Comparison of ENCODE assay signal across 5 cellular contexts in the genomic region with DNA sequence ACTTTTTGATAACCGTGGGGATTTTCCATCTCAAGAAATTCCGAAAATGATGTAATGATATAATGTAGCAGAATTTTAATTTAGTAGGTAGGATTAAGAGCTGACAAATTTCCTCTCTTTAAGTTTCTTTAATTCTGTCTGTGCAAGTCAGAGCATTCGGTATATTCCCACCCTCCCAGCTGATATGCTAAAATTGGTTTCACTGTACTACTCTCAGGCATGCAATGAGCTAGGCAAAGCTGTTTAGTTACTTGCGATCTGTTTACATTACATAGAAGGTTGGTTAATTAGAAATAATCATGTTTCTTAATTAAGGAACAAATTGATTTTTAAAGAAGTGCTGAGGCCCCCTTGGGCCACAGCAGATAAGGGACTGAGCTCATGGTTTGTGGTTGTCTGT.
"Had no signal": no experiment of that assay in that cellular context is flagged by ENCODE, and none has a peak within 500 bp of the region (broad histone marks: within the 10 kb centered on the region; RNA-seq: fewer than 3 reads in every experiment).

No MANE protein-coding gene starts in this region.

- H3K4me3 ChIP-seq: K562 had no signal

- DNase-seq: IMR-90 had no signal

- H3K4me1 Mint-ChIP-seq: IgD-negative memory B cell had no signal

- ATAC-seq: HepG2, K562 had no signal

- H3K4me3 Mint-ChIP-seq: IgD-negative memory B cell had no signal

- H3K36me3 Mint-ChIP-seq: IgD-negative memory B cell had no signal

- H3K27ac Mint-ChIP-seq: IgD-negative memory B cell had no signal

- H3K27ac ChIP-seq: HL-60 had no signal
